Comparison of ENCODE assay signal across 12 cellular contexts in genomic region chr2:209696836-209697711, GRCh38.
DNase-seq lines count a peak whose midpoint lies in the region; ATAC-seq, FAIRE-seq and TF ChIP-seq lines count a peak whose summit lies in the region.
"Had no signal": no experiment of that assay in that cellular context is flagged by ENCODE, and none has a peak within 500 bp of the region (broad histone marks: within the 10 kb centered on the region; RNA-seq: fewer than 3 reads in every experiment).

No MANE protein-coding gene starts in this region.

- FAIRE-seq in D721Med (lab: Jason Lieb, UNC): no peak

- TF ChIP-seq CTCF in GM10266 (IDR thresholded peaks at IDR 0.05; ENCODE audit: control insufficient read depth, insufficient read depth, low read depth, missing control alignments): no peak
- TF ChIP-seq CTCF in D721Med (IDR thresholded peaks at IDR 0.05; ENCODE audit: insufficient read depth, missing control alignments): no peak

- DNase-seq in GM10266 (ENCODE audit: extremely low spot score): peak; percentile 7
- DNase-seq in NCI-H2171 (lab: John Stamatoyannopoulos, UW): peak; percentile 59
- DNase-seq in D721Med (ENCODE audit: insufficient read length, low spot score): no peak
- no peak for DNase-seq in activated CD4-positive, alpha-beta T cell treated with anti-CD3 and anti-CD28 coated beads for 1 hour
- no peak for DNase-seq in anterior cingulate cortex (lab: John Stamatoyannopoulos, UW)
- no peak for DNase-seq in NCI-H748 treated with DMSO at 0.1 percent for 48 hours (lab: John Stamatoyannopoulos, UW)
- DNase-seq: C1 segment of cervical spinal cord; NCI-H1048; spleen; stimulated activated naive CD8-positive, alpha-beta T cell treated with anti-CD3 and anti-CD28 coated beads, Interleukin-15, amount 100 ng/mL, for 72 hours had no signal

- peak; percentile 70 for ATAC-seq in GM19372 (IDR thresholded peaks at IDR 0.05; ENCODE audit: low read depth, unreplicated experiment)
- peak; percentile 63 for ATAC-seq in HG02885 (IDR thresholded peaks at IDR 0.05; ENCODE audit: poor library complexity, unreplicated experiment)
- ATAC-seq: stimulated activated naive CD8-positive, alpha-beta T cell treated with anti-CD3 and anti-CD28 coated beads, Interleukin-15, amount 100 ng/mL, for 72 hours had no signal

Comparison
In these comparisons a context has a peak if more than half of its experiments do, and no peak if none do; other contexts are left out.
1. DNase-seq: peak in GM10266 (single experiment) and NCI-H2171 (single experiment); none in D721Med (single experiment), activated CD4-positive, alpha-beta T cell treated with anti-CD3 and anti-CD28 coated beads for 1 hour (single experiment), anterior cingulate cortex (0 of 58) and NCI-H748 treated with DMSO at 0.1 percent for 48 hours (single experiment).